Comparison of ENCODE assay signal across 8 cellular contexts in the genomic region with DNA sequence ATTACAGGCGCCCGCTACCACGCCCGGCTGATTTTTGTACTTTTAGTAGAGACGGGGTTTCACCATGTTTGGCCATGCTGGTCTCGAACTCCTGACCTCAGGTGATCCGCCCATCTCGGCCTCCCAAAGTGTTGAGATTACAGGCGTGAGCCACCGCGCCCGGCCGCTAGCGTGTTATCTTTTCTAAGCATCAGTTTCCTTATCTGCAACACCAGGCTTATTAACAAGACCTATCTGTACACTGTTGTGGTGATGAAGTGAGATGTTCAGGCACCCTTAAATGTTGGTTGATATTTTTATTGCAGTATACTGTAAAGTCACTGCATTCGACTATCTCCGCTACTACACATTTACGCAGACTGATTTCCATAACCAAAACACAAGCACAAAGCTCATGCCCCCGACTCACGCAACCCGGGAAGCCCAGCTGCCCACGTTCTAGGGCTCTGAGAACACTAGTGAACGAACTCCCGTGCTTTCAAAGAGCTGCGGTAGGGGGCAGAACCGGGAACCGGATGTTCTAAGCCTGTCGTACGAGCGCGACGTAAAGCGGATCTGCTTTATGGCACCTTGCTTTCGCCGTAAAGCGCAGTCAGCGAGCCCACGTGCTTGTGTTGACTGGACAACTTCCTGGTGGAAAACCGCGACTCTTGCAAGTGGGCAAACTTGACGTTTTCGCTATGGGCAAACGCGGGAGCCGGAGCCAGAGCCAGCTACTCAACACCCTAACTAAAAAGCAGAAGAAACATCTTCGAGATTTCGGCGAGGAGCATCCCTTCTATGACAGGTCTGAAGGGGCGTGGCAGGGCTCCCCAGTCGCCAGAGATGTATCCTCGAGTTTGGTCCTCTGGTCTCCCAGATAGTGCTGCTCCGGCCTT. TPM values are rescaled to one million over a fixed set of nuclear protein-coding genes. Genes with fewer than 3 reads are reported as not detected.
DNase-seq lines count a peak whose midpoint lies in the region; ATAC-seq and FAIRE-seq lines count a peak whose summit lies in the region.

A gene with protein sequence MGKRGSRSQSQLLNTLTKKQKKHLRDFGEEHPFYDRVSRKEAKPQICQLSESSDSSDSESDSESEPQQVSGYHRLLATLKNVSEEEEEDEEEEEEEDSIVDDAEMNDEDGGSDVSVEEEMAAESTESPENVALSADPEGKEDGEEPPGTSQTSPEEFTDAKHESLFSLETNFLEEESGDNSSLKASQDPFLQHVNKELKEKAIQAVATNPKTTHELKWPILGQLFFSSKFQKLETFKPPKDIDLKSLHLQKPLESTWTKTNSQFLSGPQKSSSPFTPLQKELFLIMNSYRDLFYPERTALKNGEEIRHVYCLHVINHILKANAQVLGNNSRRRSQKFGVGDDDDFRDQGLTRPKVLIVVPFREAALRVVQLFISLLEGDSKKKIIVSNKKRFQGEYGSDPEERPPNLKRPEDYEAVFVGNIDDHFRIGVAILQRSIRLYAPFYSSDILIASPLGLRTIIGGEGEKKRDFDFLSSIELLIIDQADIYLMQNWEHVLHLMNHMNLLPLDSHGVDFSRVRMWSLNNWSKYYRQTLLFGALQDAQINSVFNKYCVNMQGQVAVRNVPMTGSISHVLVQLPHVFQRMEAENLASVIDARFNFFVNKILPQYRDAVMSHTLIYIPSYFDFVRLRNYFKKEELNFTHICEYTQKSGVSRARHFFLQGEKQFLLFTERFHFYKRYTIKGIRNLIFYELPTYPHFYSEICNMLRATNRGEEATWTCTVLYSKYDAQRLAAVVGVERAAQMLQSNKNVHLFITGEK (plus strand): TSS at position 589 of the 878 bp plus-strand sequence. CDS start 92 bp downstream, at position 681.

- H3K4me1 Mint-ChIP-seq in activated CD8-positive, alpha-beta memory T cell treated with anti-CD3 and anti-CD28 coated beads, Interleukin-2, amount 10 ng/mL, durations not matched to agents 7 days and 5 days: peaks cover 39% of the 10 kb centered on the region

- H3K4me1 ChIP-seq in HUES48 (ENCODE audit: control insufficient read depth, insufficient read depth, low read length) (no peaks in the 10 kb centered on the region), NT2/D1 (ENCODE audit: insufficient read depth, insufficient read length) (no peaks in the 10 kb centered on the region), mesodermal cell (ENCODE audit: control insufficient read depth, insufficient read depth, low read length, poor library complexity, severe bottlenecking) (no peaks in the 10 kb centered on the region)

- CTCF ChIA-PET in activated CD8-positive, alpha-beta memory T cell treated with anti-CD3 and anti-CD28 coated beads, Interleukin-2, amount 10 ng/mL, durations not matched to agents 7 days and 5 days (lab: Charles Lee): interaction anchor here (0.7 to 2.7 kb wide), 12 partner anchors 9 to 155 kb away, joined by 3 to 10 read pairs (median 4); partner anchors contain the start of gene C1orf74

- H3K36me3 ChIP-seq in HUES48 (ENCODE audit: control insufficient read depth, insufficient read depth, low read length): peaks cover 23% of the 10 kb centered on the region
- H3K36me3 ChIP-seq in NT2/D1 (ENCODE audit: insufficient read depth, insufficient read length, low read length): peaks cover 32% of the 10 kb centered on the region
- H3K36me3 ChIP-seq in mesodermal cell (ENCODE audit: control insufficient read depth, insufficient read depth, low read length): peaks cover 22% of the 10 kb centered on the region

- FAIRE-seq in endometrium (lab: Jason Lieb, UNC): peak; percentile 89

- H3K4me3 ChIP-seq in HUES48 (ENCODE audit: low read depth, low read length) (peak within 1 kb of the TSS; percentile 98), NT2/D1 (ENCODE audit: insufficient read length, low read depth) (peak within 1 kb of the TSS; percentile 92), mesodermal cell (ENCODE audit: extremely low read depth, insufficient read depth, low read length, poor library complexity, severe bottlenecking) (peak within 1 kb of the TSS; percentile 74)

- peaks cover 12% of the 10 kb centered on the region for H3K27me3 Mint-ChIP-seq in activated CD8-positive, alpha-beta memory T cell treated with anti-CD3 and anti-CD28 coated beads, Interleukin-2, amount 10 ng/mL, durations not matched to agents 7 days and 5 days

- DNase-seq in D341Med (ENCODE audit: low spot score): peak; percentile 91
- DNase-seq in NT2/D1 (ENCODE audit: low read depth, low spot score): peak; percentile 98
- DNase-seq in activated CD8-positive, alpha-beta memory T cell treated with anti-CD3 and anti-CD28 coated beads, Interleukin-2, amount 10 ng/mL, durations not matched to agents 7 days and 5 days: peak; percentile 96
- peak; percentile 82 to 90 for DNase-seq in stimulated activated CD8-positive, alpha-beta memory T cell treated with anti-CD3 and anti-CD28 coated beads, Interleukin-15, amount 100 ng/mL, for 4 hours (ENCODE audit: low read depth in 2 of 2)

- H3K9me3 ChIP-seq in HUES48 (ENCODE audit: control insufficient read depth, insufficient read depth, low read length): no peaks in the 10 kb centered on the region
- H3K9me3 ChIP-seq in NT2/D1 (ENCODE audit: insufficient read depth, low read length): no peaks in the 10 kb centered on the region
- no peaks in the 10 kb centered on the region for H3K9me3 ChIP-seq in mesodermal cell (ENCODE audit: control insufficient read depth, low read length)

- H3K27me3 ChIP-seq in HUES48 (ENCODE audit: control insufficient read depth, insufficient read depth, low read length) (no peaks in the 10 kb centered on the region; the same call in 1 of the 2 replicates), NT2/D1 (ENCODE audit: insufficient read depth, insufficient read length) (no peaks in the 10 kb centered on the region)

- H3K9ac ChIP-seq in HUES48 (ENCODE audit: low read depth, low read length): peak within 1 kb of the TSS; percentile 79
- H3K9ac ChIP-seq in NT2/D1 (ENCODE audit: insufficient read length, low read depth): peak within 1 kb of the TSS; percentile 75

- H3K9me3 Mint-ChIP-seq in activated CD8-positive, alpha-beta memory T cell treated with anti-CD3 and anti-CD28 coated beads, Interleukin-2, amount 10 ng/mL, durations not matched to agents 7 days and 5 days (ENCODE audit: low read depth): no peaks in the 10 kb centered on the region

- peak within 1 kb of the TSS; percentile 91 for H3K4me3 Mint-ChIP-seq in activated CD8-positive, alpha-beta memory T cell treated with anti-CD3 and anti-CD28 coated beads, Interleukin-2, amount 10 ng/mL, durations not matched to agents 7 days and 5 days

- peaks cover 13% of the 10 kb centered on the region for H3K36me3 Mint-ChIP-seq in activated CD8-positive, alpha-beta memory T cell treated with anti-CD3 and anti-CD28 coated beads, Interleukin-2, amount 10 ng/mL, durations not matched to agents 7 days and 5 days

- H3K27ac ChIP-seq in HUES48 (ENCODE audit: low read depth, low read length): peak within 1 kb of the TSS; percentile 79
- H3K27ac ChIP-seq in mesodermal cell (ENCODE audit: low read depth, low read length, severe bottlenecking): peak within 1 kb of the TSS; percentile 32

- ATAC-seq in GM21390 (IDR thresholded peaks at IDR 0.05; ENCODE audit: unreplicated experiment): peak; percentile 91
- peak; percentile 89 for ATAC-seq in activated CD8-positive, alpha-beta memory T cell treated with anti-CD3 and anti-CD28 coated beads, Interleukin-2, amount 10 ng/mL, durations not matched to agents 7 days and 5 days

- peak within 1 kb of the TSS; percentile 81 for H3K27ac Mint-ChIP-seq in activated CD8-positive, alpha-beta memory T cell treated with anti-CD3 and anti-CD28 coated beads, Interleukin-2, amount 10 ng/mL, durations not matched to agents 7 days and 5 days

- WGBS in mesodermal cell (ENCODE audit: insufficient coverage in 2 of 2), 2 experiments: 1 to 24% methylated on average over 25 to 43 of the region's 51 CpGs

RNA-seq across cellular contexts. Expression of the gene that starts here (rescaled TPM):
- total RNA-seq in activated CD8-positive, alpha-beta memory T cell treated with anti-CD3 and anti-CD28 coated beads, Interleukin-2, amount 10 ng/mL, durations not matched to agents 7 days and 5 days: 1 to 10 TPM; 4.7 to 9.7 TPM
- 5.8 TPM for polyA plus RNA-seq in mesodermal cell (2013, experiment 1 of 2)
- polyA plus RNA-seq in mesodermal cell (2013, experiment 2 of 2): 5.3 TPM

Comparison
In these comparisons a context has a peak if more than half of its experiments do, and no peak if none do; other contexts are left out.
1. Peak in every context shown above with its lines: DNase-seq, ATAC-seq, H3K4me3 ChIP-seq and H3K27ac ChIP-seq.